1 cellular context compared by ENCODE assay signal in the genomic region with DNA sequence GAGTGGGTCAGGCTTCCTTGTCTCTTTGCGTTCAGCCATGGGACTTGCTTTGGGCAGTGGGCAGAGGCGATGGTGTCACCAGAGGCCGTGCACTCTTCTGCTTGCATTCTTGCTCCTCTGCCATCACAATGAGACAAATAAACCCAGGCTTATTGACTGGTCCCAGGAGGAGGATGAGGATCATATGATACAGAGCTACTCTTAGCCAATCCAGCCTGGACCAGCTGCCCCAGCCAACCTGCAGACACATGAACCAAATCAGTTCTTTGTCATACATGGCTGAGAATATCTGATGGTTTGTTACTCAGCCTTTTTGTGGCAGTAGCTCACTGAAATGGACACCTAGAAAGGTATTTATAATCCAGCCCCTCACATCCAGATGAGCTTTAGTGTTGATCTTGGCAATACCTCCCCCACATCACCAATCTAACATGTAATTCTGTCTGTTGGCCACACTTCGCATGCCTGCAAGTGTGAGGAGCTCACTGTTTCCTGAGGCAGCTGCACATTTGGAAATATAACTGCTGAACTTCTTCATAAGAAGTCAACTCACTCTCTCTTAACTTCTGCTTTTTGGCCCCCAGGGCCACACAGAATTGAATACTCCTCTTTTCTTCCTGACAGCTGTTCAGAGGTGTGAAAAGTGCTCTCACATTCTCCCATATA.
TF ChIP-seq lines count a peak whose summit lies in the region.

No MANE protein-coding gene starts in this region.

TF ChIP-seq in liver, 16 proteins besides CTCF, POLR2A, EP300 and RAD21 (continued from another document):
- TF ChIP-seq, protein P1, sequence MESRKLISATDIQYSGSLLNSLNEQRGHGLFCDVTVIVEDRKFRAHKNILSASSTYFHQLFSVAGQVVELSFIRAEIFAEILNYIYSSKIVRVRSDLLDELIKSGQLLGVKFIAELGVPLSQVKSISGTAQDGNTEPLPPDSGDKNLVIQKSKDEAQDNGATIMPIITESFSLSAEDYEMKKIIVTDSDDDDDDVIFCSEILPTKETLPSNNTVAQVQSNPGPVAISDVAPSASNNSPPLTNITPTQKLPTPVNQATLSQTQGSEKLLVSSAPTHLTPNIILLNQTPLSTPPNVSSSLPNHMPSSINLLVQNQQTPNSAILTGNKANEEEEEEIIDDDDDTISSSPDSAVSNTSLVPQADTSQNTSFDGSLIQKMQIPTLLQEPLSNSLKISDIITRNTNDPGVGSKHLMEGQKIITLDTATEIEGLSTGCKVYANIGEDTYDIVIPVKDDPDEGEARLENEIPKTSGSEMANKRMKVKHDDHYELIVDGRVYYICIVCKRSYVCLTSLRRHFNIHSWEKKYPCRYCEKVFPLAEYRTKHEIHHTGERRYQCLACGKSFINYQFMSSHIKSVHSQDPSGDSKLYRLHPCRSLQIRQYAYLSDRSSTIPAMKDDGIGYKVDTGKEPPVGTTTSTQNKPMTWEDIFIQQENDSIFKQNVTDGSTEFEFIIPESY (IDR thresholded peaks at IDR 0.05), result no peak
- no peak for TF ChIP-seq TAF1 (conservative IDR thresholded peaks at IDR 0.05)
- TF ChIP-seq YY1 (IDR thresholded peaks at IDR 0.05), result no peak
- TF ChIP-seq NR2F2 (IDR thresholded peaks at IDR 0.05), result no peak
- TF ChIP-seq HNF4A (conservative IDR thresholded peaks at IDR 0.05), result no peak
